ENCODE assay signal across 10 cellular contexts in the genomic region with DNA sequence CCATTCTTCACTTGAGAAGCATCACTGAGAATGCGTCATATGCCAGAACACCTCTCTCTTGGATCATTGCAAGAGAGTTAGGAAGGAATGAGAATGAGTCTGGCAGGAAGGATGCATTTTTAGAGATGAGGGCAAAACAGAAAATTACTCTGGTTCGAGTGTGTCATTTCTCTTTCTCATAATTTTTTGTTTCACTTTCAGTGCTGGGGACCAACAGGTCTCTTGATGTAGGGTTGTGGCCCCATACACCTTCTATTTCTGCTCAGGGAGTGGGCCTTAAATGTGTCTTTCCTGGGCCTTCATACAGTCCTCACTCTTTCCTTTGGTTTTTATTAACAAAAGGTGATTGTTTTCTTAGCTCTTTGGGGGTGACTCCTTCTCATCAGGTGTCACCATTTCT.
DNase-seq lines count a peak whose midpoint lies in the region; ATAC-seq and TF ChIP-seq lines count a peak whose summit lies in the region.
"Had no signal": no experiment of that assay in that cellular context is flagged by ENCODE, and none has a peak within 500 bp of the region (broad histone marks: within the 10 kb centered on the region; RNA-seq: fewer than 3 reads in every experiment).

No MANE protein-coding gene starts in this region.

- POLR2A ChIA-PET in CD8-positive, alpha-beta T cell (lab: Charles Lee) = no interaction called here
- POLR2A ChIA-PET in T-cell (lab: Charles Lee) = interaction anchor here (0.5 to 0.6 kb wide), 2 partner anchors 22 to 154 kb away, joined by 4 read pairs; no protein-coding TSS in a partner anchor

- H3K4me3 ChIP-seq in CD8-positive, alpha-beta T cell (ENCODE audit: low read depth, low read length) = no peak overlapping the region
- H3K4me3 ChIP-seq in SJCRH30 = no peak overlapping the region
- no peak overlapping the region for H3K4me3 ChIP-seq in psoas muscle

- no peaks in the 10 kb centered on the region for H3K4me1 ChIP-seq in CD8-positive, alpha-beta T cell (ENCODE audit: insufficient read depth, low read length)
- H3K4me1 ChIP-seq in SJCRH30 = peaks cover 5% of the 10 kb centered on the region
- peaks cover 11% of the 10 kb centered on the region for H3K4me1 ChIP-seq in psoas muscle

- H3K27me3 ChIP-seq in CD8-positive, alpha-beta T cell (ENCODE audit: insufficient read depth, low read length) = no peaks in the 10 kb centered on the region
- H3K27me3 ChIP-seq in SJCRH30 (no peaks in the 10 kb centered on the region), psoas muscle (ENCODE audit: insufficient read depth in 3 of 3, low read length in 2 of 3) (no peaks in the 10 kb centered on the region)

- no peak for TF ChIP-seq CTCF in CD8-positive, alpha-beta T cell (IDR thresholded peaks at IDR 0.05)
- no peak for TF ChIP-seq CTCF in psoas muscle (IDR thresholded peaks at IDR 0.05)

- H3K9me3 ChIP-seq in CD8-positive, alpha-beta T cell (ENCODE audit: low read length) = no peaks in the 10 kb centered on the region
- no peaks in the 10 kb centered on the region for H3K9me3 ChIP-seq in SJCRH30 (replicated peaks)
- no peaks in the 10 kb centered on the region for H3K9me3 ChIP-seq in psoas muscle

- intact Hi-C loops in CD8-positive, alpha-beta T cell (cut with DNase I, micrococcal nuclease) = no loop called here
- intact Hi-C loops in psoas muscle (cut with DNase I) = loop anchor here in 1 of 2 donors (10.0 kb wide), 1 partner anchor 724 kb away; no protein-coding TSS in a partner anchor

- H3K27ac ChIP-seq in CD8-positive, alpha-beta T cell (ENCODE audit: low read depth, low read length) = no peak overlapping the region
- H3K27ac ChIP-seq in SJCRH30 = no peak overlapping the region
- no peak overlapping the region for H3K27ac ChIP-seq in psoas muscle

- peak overlapping the region; percentile 57 for H3K27ac Mint-ChIP-seq in CD8-positive, alpha-beta T cell
- H3K27ac Mint-ChIP-seq in T-cell = peak overlapping the region; percentile 7 to 19

- no peaks in the 10 kb centered on the region for H3K36me3 ChIP-seq in CD8-positive, alpha-beta T cell (ENCODE audit: insufficient read depth, low read length)
- H3K36me3 ChIP-seq in SJCRH30 = no peaks in the 10 kb centered on the region
- H3K36me3 ChIP-seq in psoas muscle (ENCODE audit: insufficient read depth in 1 of 2, low read depth in 1 of 2) = no peaks in the 10 kb centered on the region

- no peak for DNase-seq in CD8-positive, alpha-beta T cell
- DNase-seq in T-cell (no peak), SJCRH30 (no peak), psoas muscle (no peak), islet precursor cell (no peak)
- DNase-seq in stimulated activated CD4-positive, alpha-beta T cell treated with anti-CD3 and anti-CD28 coated beads, Interleukin-4, amount 100 ng/mL, for 4 hours = no peak
- DNase-seq: NCI-H2029 treated with DMSO at 0.1 percent for 48 hours; stimulated activated CD4-positive, alpha-beta T cell treated with anti-CD3 and anti-CD28 coated beads, Interleukin-2, amount 100 ng/mL, for 24 hours had no signal

- no peak overlapping the region for H3K4me3 Mint-ChIP-seq in CD8-positive, alpha-beta T cell
- H3K4me3 Mint-ChIP-seq in T-cell = no peak overlapping the region

- ATAC-seq in CD8-positive, alpha-beta T cell = no peak
- ATAC-seq in GM19023 (IDR thresholded peaks at IDR 0.05; ENCODE audit: unreplicated experiment) = peak; percentile 86
- peak; percentile 89 for ATAC-seq in HG02798 (IDR thresholded peaks at IDR 0.05; ENCODE audit: poor library complexity, unreplicated experiment)
- no peak for ATAC-seq in T-cell (replicated peaks in 1 of 4)
- ATAC-seq in psoas muscle = no peak

- CTCF ChIA-PET in CD8-positive, alpha-beta T cell (lab: Charles Lee) = no interaction called here
- CTCF ChIA-PET in T-cell (lab: Charles Lee) = interaction anchor here in 1 of 2 donors (1.4 kb wide), 1 partner anchor 16 kb away, joined by 3 read pairs; no protein-coding TSS in a partner anchor

- 59 to 79% (median 72%) methylated on average over 2 of the region's 2 CpGs for WGBS in psoas muscle, 3 donors

- H3K36me3 Mint-ChIP-seq in CD8-positive, alpha-beta T cell = peaks cover 48% of the 10 kb centered on the region
- peaks cover 25% of the 10 kb centered on the region for H3K36me3 Mint-ChIP-seq in T-cell

- no peaks in the 10 kb centered on the region for H3K9me3 Mint-ChIP-seq in CD8-positive, alpha-beta T cell
- no peaks in the 10 kb centered on the region for H3K9me3 Mint-ChIP-seq in T-cell

- peaks cover 20% of the 10 kb centered on the region for H3K4me1 Mint-ChIP-seq in CD8-positive, alpha-beta T cell (ENCODE audit: low read depth)
- peaks cover 14 to 19% (median 17%) of the 10 kb centered on the region in 3 donors for H3K4me1 Mint-ChIP-seq in T-cell

- H3K27me3 Mint-ChIP-seq in CD8-positive, alpha-beta T cell (ENCODE audit: low read depth) = no peaks in the 10 kb centered on the region
- H3K27me3 Mint-ChIP-seq in T-cell = no peaks in the 10 kb centered on the region

Comparison
In these comparisons a context has a peak if more than half of its experiments do, and no peak if none do; other contexts are left out.
1. ATAC-seq: peak in GM19023 (single experiment) and HG02798 (single experiment); none in CD8-positive, alpha-beta T cell (single experiment), T-cell (0 of 4) and psoas muscle (0 of 4).